In genomic region chr19:49126575-49126974, GRCh38 we compare ENCODE assay signal across 24 cellular contexts. TPM values are rescaled to one million over a fixed set of nuclear protein-coding genes. Genes with fewer than 3 reads are reported as not detected.
DNase-seq lines count a peak whose midpoint lies in the region; ATAC-seq, FAIRE-seq and TF ChIP-seq lines count a peak whose summit lies in the region.
"Had no signal": no experiment of that assay in that cellular context is flagged by ENCODE, and none has a peak within 500 bp of the region (broad histone marks: within the 10 kb centered on the region; RNA-seq: fewer than 3 reads in every experiment).

No MANE protein-coding gene starts in this region.

- intact Hi-C loops in K562 (cut with micrococcal nuclease) = no loop called here

- H3K27me3 ChIP-seq in K562 (ENCODE audit: control insufficient read depth in 2 of 2, insufficient read depth in 2 of 2, low read length in 2 of 2) = no peaks in the 10 kb centered on the region
- no peaks in the 10 kb centered on the region; the same call in 1 of the 2 replicates for H3K27me3 ChIP-seq in GM23248 (replicated peaks; ENCODE audit: insufficient read depth)

- H3K36me3 ChIP-seq in K562 (ENCODE audit: control insufficient read depth, insufficient read depth, low read length) (peaks cover 14% of the 10 kb centered on the region; the same call in 2 of the 3 replicates), GM23248 (ENCODE audit: low read depth) (no peaks in the 10 kb centered on the region)
- H3K36me3 ChIP-seq: HAP-1 had no signal

- no peak for TF ChIP-seq POLR2A in K562 (conservative IDR thresholded peaks at IDR 0.05)

- peaks cover 4% of the 10 kb centered on the region for H3K36me3 Mint-ChIP-seq in neural crest cell (ENCODE audit: low read depth)
- H3K36me3 Mint-ChIP-seq: CD14-positive monocyte; CD4-positive, alpha-beta memory T cell; IgD-negative memory B cell had no signal

- H4K20me1 ChIP-seq in K562 (replicated peaks; ENCODE audit: control insufficient read depth, insufficient read depth, low read length) (no peaks in the 10 kb centered on the region), GM23248 (ENCODE audit: insufficient read depth) (no peaks in the 10 kb centered on the region)

- no peak overlapping the region for H3K4me2 ChIP-seq in K562 (ENCODE audit: insufficient read depth, low read length)
- no peak overlapping the region for H3K4me2 ChIP-seq in GM23248 (ENCODE audit: unreplicated experiment)
- H3K4me2 ChIP-seq: A549, BLaER1 had no signal

- CTCF ChIA-PET in HEK293T (lab: Yijun Ruan, JAX) = no interaction called here
- CTCF ChIA-PET in K562 (lab: Yijun Ruan, JAX; ENCODE audit: low intra/inter-chr PET ratio) = interaction anchor here (0.5 kb wide), 1 partner anchor 24 kb away, joined by 4 read pairs; no protein-coding TSS in a partner anchor

- BruUV-seq in K562 (replicated peaks; lab: Mats Ljungman, UMichigan) = no TSS peak

- H3K4me1 ChIP-seq in K562 (replicated peaks in 1 of 2; ENCODE audit: control insufficient read depth in 2 of 2, insufficient read depth in 2 of 2, low read length in 2 of 2) (peaks cover 16 to 44% of the 10 kb centered on the region in 2 experiments), GM23248 (ENCODE audit: insufficient read depth) (no peaks in the 10 kb centered on the region)

- no peak overlapping the region for H3K4me3 ChIP-seq in K562
- no peak overlapping the region for H3K4me3 ChIP-seq in GM23248
- H3K4me3 ChIP-seq: A549, BLaER1, GM12878, HAP-1 had no signal

- peaks cover 18% of the 10 kb centered on the region for H3K27me3 Mint-ChIP-seq in neural crest cell (ENCODE audit: low read depth)
- H3K27me3 Mint-ChIP-seq: CD4-positive, alpha-beta memory T cell; IgD-negative memory B cell had no signal

- H3F3A ChIP-seq in GM23248 (ENCODE audit: insufficient read depth) = 0 out of 2 replicates have a peak, but pooled peaks cover 4% of the 10 kb centered on the region

- no peak for FAIRE-seq in K562 (lab: Jason Lieb, UNC)
- FAIRE-seq: A549, GM12878, HTR-8/SVneo had no signal

- H2AFZ ChIP-seq in K562 (ENCODE audit: low read depth, low read length) = no peak overlapping the region
- H2AFZ ChIP-seq in GM23248 = no peak overlapping the region

- DNase-seq in HEK293T (ENCODE audit: extremely low spot score) (no peak), K562 (ENCODE audit: extremely low read depth in 1 of 4, low spot score in 3 of 4) (no peak), neural crest cell (ENCODE audit: low read depth, low spot score) (no peak), retina (no peak), GM23248 (no peak)
- no peak for DNase-seq in activated T-cell treated with anti-CD3 and anti-CD28 coated beads, Interleukin-2, amount 50 U/mL, for 48 hours
- no peak for DNase-seq in activated CD4-positive, alpha-beta T cell treated with anti-CD3 and anti-CD28 coated beads, Interleukin-2, amount 50 U/mL, for 1 hour
- DNase-seq: AML-193; Calu3; CD4-positive, alpha-beta memory T cell; DMS 273 treated with DMSO at 0.1 percent for 48 hours; DMS53; DND-41; EL; KG1 had no signal

- peak overlapping the region; percentile 27 for H3K4me3 Mint-ChIP-seq in neural crest cell
- H3K4me3 Mint-ChIP-seq: CD4-positive, alpha-beta memory T cell; IgD-negative memory B cell had no signal

- H3K4me1 Mint-ChIP-seq in neural crest cell = peaks cover 12% of the 10 kb centered on the region

- POLR2A ChIA-PET in HEK293T (lab: Yijun Ruan, JAX) = interaction anchor here (1.8 kb wide), 1 partner anchor 9 kb away, joined by 9 read pairs; no protein-coding TSS in a partner anchor
- POLR2A ChIA-PET in K562 (lab: Yijun Ruan, JAX) = no interaction called here

- no peak for TF ChIP-seq RAD21 in K562 (CRISPR knock-in tag; conservative IDR thresholded peaks at IDR 0.05 in 1 of 2, IDR thresholded peaks at IDR 0.05 in 1 of 2)

- no peaks in the 10 kb centered on the region for H3K9me3 ChIP-seq in K562 (replicated peaks; ENCODE audit: control insufficient read depth, insufficient read depth, low read depth, low read length)
- H3K9me3 ChIP-seq in GM23248 (ENCODE audit: low read depth) = no peaks in the 10 kb centered on the region
- H3K9me3 ChIP-seq: A549, HAP-1 had no signal

- no peaks in the 10 kb centered on the region for H3K9me3 Mint-ChIP-seq in neural crest cell

- 93% methylated on average over 3 of the region's 4 CpGs for WGBS in K562 (ENCODE audit: insufficient coverage, low coverage, missing lambda C conversion rate)
- 72 to 77% methylated on average over 4 of the region's 4 CpGs for WGBS in GM23248 (ENCODE audit: low coverage in 1 of 2, low lambda C conversion rate in 2 of 2, missing lambda C conversion rate in 2 of 2), 2 experiments

- ATAC-seq in K562 = no peak
- ATAC-seq: A549, GM12878 had no signal

- H3K27ac ChIP-seq in K562 (ENCODE audit: extremely low read depth, low read depth, low read length) = no peak overlapping the region
- H3K27ac ChIP-seq in GM23248 = no peak overlapping the region
- H3K27ac ChIP-seq: A549, BLaER1 had no signal

- no peak overlapping the region for H3K9ac ChIP-seq in K562 (ENCODE audit: insufficient read depth in 1 of 2, low read depth in 2 of 2, low read length in 2 of 2)
- H3K9ac ChIP-seq in GM23248 = no peak overlapping the region
- H3K9ac ChIP-seq: BLaER1 had no signal

- H3K79me2 ChIP-seq in K562 (ENCODE audit: control insufficient read depth, insufficient read depth, low read length) = peaks cover 17% of the 10 kb centered on the region; the same call in 2 of the 3 replicates
- no peaks in the 10 kb centered on the region for H3K79me2 ChIP-seq in GM23248 (ENCODE audit: insufficient read depth)

- in situ Hi-C loops in K562 (cut with MboI) = no loop called here
- in situ Hi-C loops in GM23248 (cut with MboI) = no loop called here

- TF ChIP-seq CTCF in K562 (IDR thresholded peaks at IDR 0.05 in 2 of 3, conservative IDR thresholded peaks at IDR 0.05 in 1 of 3; ENCODE audit: insufficient read depth in 2 of 3, low read depth in 1 of 3, low read length in 3 of 3) (no peak), neural crest cell (conservative IDR thresholded peaks at IDR 0.05) (no peak)

- TF ChIP-seq EP300 in K562 (IDR thresholded peaks at IDR 0.05; ENCODE audit: low read length) = no peak

- no peaks in the 10 kb centered on the region for H3K9me2 ChIP-seq in GM23248 (ENCODE audit: insufficient read depth)

- no peaks in the 10 kb centered on the region for H3K9me1 ChIP-seq in K562 (ENCODE audit: control insufficient read depth, insufficient read depth, low read length)

- H3K27ac Mint-ChIP-seq in neural crest cell (ENCODE audit: unreplicated experiment) = no peak overlapping the region
- H3K27ac Mint-ChIP-seq: CD14-positive monocyte; CD4-positive, alpha-beta memory T cell; IgD-negative memory B cell had no signal

RNA-seq across cellular contexts. Expression of gene PPFIA3, which starts 7.2 kb away (rescaled TPM):
- total RNA-seq in K562 (2011; cell fraction: chromatin; rRNA removed; ENCODE audit: low replicate concordance) = 69.7 and 96.7 TPM in 2 replicates
- 59.0 and 65.5 TPM in 2 replicates for total RNA-seq in K562 (2011; cell fraction: nucleolus; rRNA removed)
- total RNA-seq in K562 (2011; cell fraction: nucleoplasm; rRNA removed) = 60.3 and 89.2 TPM in 2 replicates
- total RNA-seq in K562 (2014; rRNA removed) (48.2 and 55.9 TPM in 2 replicates), K562 (2014; rRNA removed; fragmentation: Illumina TruSeq; extraction: Trizol) (10.3 and 11.5 TPM in 2 replicates), K562 (2015; rRNA removed; fragmentation: Illumina TruSeq; extraction: Trizol) (19.1 and 21.0 TPM in 2 replicates), K562 (2021) (47.5 and 53.0 TPM in 2 replicates), neural crest cell (21.7 and 22.7 TPM in 2 replicates)
- polyA plus RNA-seq in K562 (2011; rRNA removed) (11.2 and 16.9 TPM in 2 replicates), K562 (2014; fragmentation: Illumina TruSeq; extraction: Trizol) (17.6 and 30.1 TPM in 2 replicates), K562 (2014; fragmentation: Nextera tagmentation; extraction: Ambion mirVana) (under 1 TPM; 0.10 to 0.29 TPM), K562 (2014; rRNA removed) (44.2 and 46.7 TPM in 2 replicates), GM23248 (2016; fragmentation: Nextera tagmentation; extraction: Ambion mirVana) (1.2 TPM in 2 replicates)
- 17.5 and 30.1 TPM in 2 replicates for polyA plus RNA-seq in K562 (2011; cell fraction: cytosol; rRNA removed)
- polyA plus RNA-seq in K562 (2011; cell fraction: nucleus; rRNA removed) = 52.6 and 77.1 TPM in 2 replicates
- polyA plus RNA-seq in K562 (2012) = 17.8 and 27.4 TPM in 2 replicates
- polyA minus RNA-seq in K562 (2011; rRNA and poly(A)+ RNA removed) = 11.1 and 17.2 TPM in 2 replicates
- 9.8 and 20.9 TPM in 2 replicates for polyA minus RNA-seq in K562 (2011; cell fraction: cytosol; rRNA and poly(A)+ RNA removed)
- polyA minus RNA-seq in K562 (2011; cell fraction: nucleus; rRNA and poly(A)+ RNA removed) = 27.1 and 32.9 TPM in 2 replicates
- total RNA-seq in GM23248 (2014; rRNA removed; shearing (Covaris generic)) = 0.63 and 2.4 TPM in 2 replicates
- polyA plus RNA-seq: CD14-positive monocyte, IgD-negative memory B cell had no signal

RNA-seq across cellular contexts. Expression of gene C19orf73, which starts 7.6 kb away (rescaled TPM):
- 1.3 and 4.9 TPM in 2 replicates for total RNA-seq in K562 (2011; cell fraction: chromatin; rRNA removed; ENCODE audit: low replicate concordance)
- total RNA-seq in K562 (2011; cell fraction: nucleolus; rRNA removed) = 7.0 and 7.4 TPM in 2 replicates
- total RNA-seq in K562 (2011; cell fraction: nucleoplasm; rRNA removed) = 3.8 and 4.5 TPM in 2 replicates
- total RNA-seq in K562 (2014; rRNA removed) (4.7 and 7.4 TPM in 2 replicates), K562 (2014; rRNA removed; fragmentation: Illumina TruSeq; extraction: Trizol) (0.55 and 0.64 TPM in 2 replicates), K562 (2015; rRNA removed; fragmentation: Illumina TruSeq; extraction: Trizol) (1.4 and 2.1 TPM in 2 replicates), K562 (2021) (1.6 and 3.2 TPM in 2 replicates), neural crest cell (1.0 and 1.3 TPM in 2 replicates)
- polyA plus RNA-seq in K562 (2011; rRNA removed) (1.5 and 1.9 TPM in 2 replicates), K562 (2014; fragmentation: Illumina TruSeq; extraction: Trizol) (1.1 TPM in 2 replicates), K562 (2014; fragmentation: Nextera tagmentation; extraction: Ambion mirVana) (under 1 TPM; 0.08 to 0.32 TPM), K562 (2014; rRNA removed) (5.4 and 5.7 TPM in 2 replicates), GM23248 (2016; fragmentation: Nextera tagmentation; extraction: Ambion mirVana) (1.0 and 1.4 TPM in 2 replicates)
- polyA plus RNA-seq in K562 (2011; cell fraction: cytosol; rRNA removed) = 4.1 and 8.0 TPM in 2 replicates
- polyA plus RNA-seq in K562 (2011; cell fraction: nucleus; rRNA removed) = 4.8 and 7.5 TPM in 2 replicates
- polyA plus RNA-seq in K562 (2012) = 1.8 and 3.7 TPM in 2 replicates
- 0.69 and 0.74 TPM in 2 replicates for polyA minus RNA-seq in K562 (2011; rRNA and poly(A)+ RNA removed)
- polyA minus RNA-seq in K562 (2011; cell fraction: cytosol; rRNA and poly(A)+ RNA removed) = 1.6 and 3.3 TPM in 2 replicates
- 4.0 and 4.2 TPM in 2 replicates for polyA minus RNA-seq in K562 (2011; cell fraction: nucleus; rRNA and poly(A)+ RNA removed)
- total RNA-seq in GM23248 (2014; rRNA removed; shearing (Covaris generic)) = 0.86 TPM in 1 of 2 replicates, not detected in the other
- total RNA-seq: G401 had no signal

RNA-seq across cellular contexts. Expression of gene LIN7B, which starts 12.4 kb away (rescaled TPM):
- 18.4 and 32.9 TPM in 2 replicates for total RNA-seq in K562 (2011; cell fraction: chromatin; rRNA removed; ENCODE audit: low replicate concordance)
- total RNA-seq in K562 (2011; cell fraction: nucleolus; rRNA removed) = 24.3 and 26.6 TPM in 2 replicates
- 18.6 and 20.3 TPM in 2 replicates for total RNA-seq in K562 (2011; cell fraction: nucleoplasm; rRNA removed)
- total RNA-seq in K562 (2014; rRNA removed) = 11.0 and 12.4 TPM in 2 replicates
- 1.1 and 1.6 TPM in 2 replicates for total RNA-seq in K562 (2014; rRNA removed; fragmentation: Illumina TruSeq; extraction: Trizol)
- total RNA-seq in K562 (2015; rRNA removed; fragmentation: Illumina TruSeq; extraction: Trizol) = 4.0 and 4.1 TPM in 2 replicates
- 9.2 and 9.6 TPM in 2 replicates for total RNA-seq in K562 (2021)
- polyA plus RNA-seq in K562 (2011; rRNA removed) = 5.9 and 10.3 TPM in 2 replicates
- 8.5 and 10.8 TPM in 2 replicates for polyA plus RNA-seq in K562 (2011; cell fraction: cytosol; rRNA removed)
- 36.2 and 41.7 TPM in 2 replicates for polyA plus RNA-seq in K562 (2011; cell fraction: nucleus; rRNA removed)
- 9.0 and 9.4 TPM in 2 replicates for polyA plus RNA-seq in K562 (2012)
- polyA plus RNA-seq in K562 (2014; fragmentation: Illumina TruSeq; extraction: Trizol) = 3.1 and 5.1 TPM in 2 replicates
- polyA plus RNA-seq in K562 (2014; fragmentation: Nextera tagmentation; extraction: Ambion mirVana) = 1 to 10 TPM in 1 of 2 experiments, under 1 TPM in 1; 0.89 to 1.4 TPM
- polyA plus RNA-seq in K562 (2014; rRNA removed) = 15.7 and 18.3 TPM in 2 replicates
- 3.4 and 4.1 TPM in 2 replicates for polyA minus RNA-seq in K562 (2011; rRNA and poly(A)+ RNA removed)
- 1.5 and 4.3 TPM in 2 replicates for polyA minus RNA-seq in K562 (2011; cell fraction: cytosol; rRNA and poly(A)+ RNA removed)
- 8.2 and 8.7 TPM in 2 replicates for polyA minus RNA-seq in K562 (2011; cell fraction: nucleus; rRNA and poly(A)+ RNA removed)
- 5.4 and 7.5 TPM in 2 replicates for total RNA-seq in neural crest cell
- total RNA-seq in GM23248 (2014; rRNA removed; shearing (Covaris generic)) = 10.7 and 12.5 TPM in 2 replicates
- polyA plus RNA-seq in GM23248 (2016; fragmentation: Nextera tagmentation; extraction: Ambion mirVana) = 11.9 and 12.6 TPM in 2 replicates

RNA-seq across cellular contexts. Expression of gene HRC, which starts 28.6 kb away (rescaled TPM):
- total RNA-seq in K562 (2011; cell fraction: chromatin; rRNA removed; ENCODE audit: low replicate concordance) = 32.2 and 45.2 TPM in 2 replicates
- total RNA-seq in K562 (2011; cell fraction: nucleolus; rRNA removed) = 32.8 and 33.2 TPM in 2 replicates
- total RNA-seq in K562 (2011; cell fraction: nucleoplasm; rRNA removed) = 43.6 and 52.1 TPM in 2 replicates
- total RNA-seq in K562 (2014; rRNA removed) (15.6 and 20.8 TPM in 2 replicates), K562 (2014; rRNA removed; fragmentation: Illumina TruSeq; extraction: Trizol) (10.0 and 11.7 TPM in 2 replicates), K562 (2015; rRNA removed; fragmentation: Illumina TruSeq; extraction: Trizol) (15.9 and 16.1 TPM in 2 replicates), K562 (2021) (14.8 and 15.6 TPM in 2 replicates), neural crest cell (0.84 and 1.6 TPM in 2 replicates)
- polyA plus RNA-seq in K562 (2011; rRNA removed) (13.1 and 22.3 TPM in 2 replicates), K562 (2014; fragmentation: Illumina TruSeq; extraction: Trizol) (17.9 and 18.7 TPM in 2 replicates), K562 (2014; fragmentation: Nextera tagmentation; extraction: Ambion mirVana) (1 to 10 TPM in 1 of 2 experiments, under 1 TPM in 1; 0.66 to 1.2 TPM), K562 (2014; rRNA removed) (11.8 and 13.7 TPM in 2 replicates), GM23248 (2016; fragmentation: Nextera tagmentation; extraction: Ambion mirVana) (0.10 TPM in 1 of 2 replicates, not detected in the other)
- polyA plus RNA-seq in K562 (2011; cell fraction: cytosol; rRNA removed) = 12.4 and 22.9 TPM in 2 replicates
- 28.6 and 29.0 TPM in 2 replicates for polyA plus RNA-seq in K562 (2011; cell fraction: nucleus; rRNA removed)
- polyA plus RNA-seq in K562 (2012) = 15.3 and 17.4 TPM in 2 replicates
- polyA minus RNA-seq in K562 (2011; rRNA and poly(A)+ RNA removed) = 18.4 and 24.8 TPM in 2 replicates
- polyA minus RNA-seq in K562 (2011; cell fraction: cytosol; rRNA and poly(A)+ RNA removed) = 7.2 and 13.7 TPM in 2 replicates
- 4.0 and 6.3 TPM in 2 replicates for polyA minus RNA-seq in K562 (2011; cell fraction: nucleus; rRNA and poly(A)+ RNA removed)
- total RNA-seq in GM23248 (2014; rRNA removed; shearing (Covaris generic)) = not detected in 2 replicates
- total RNA-seq: Calu3; CD4-positive, alpha-beta memory T cell; GM12878; H4 had no signal
- polyA plus RNA-seq: CD14-positive monocyte; CD4-positive, alpha-beta memory T cell; IgD-negative memory B cell had no signal

RNA-seq across cellular contexts. Expression of gene TRPM4, which starts 31.0 kb away (rescaled TPM):
- 86.3 and 161 TPM in 2 replicates for total RNA-seq in K562 (2011; cell fraction: chromatin; rRNA removed; ENCODE audit: low replicate concordance)
- total RNA-seq in K562 (2011; cell fraction: nucleolus; rRNA removed) = 82.0 and 87.9 TPM in 2 replicates
- total RNA-seq in K562 (2011; cell fraction: nucleoplasm; rRNA removed) = 97.8 and 143 TPM in 2 replicates
- total RNA-seq in K562 (2014; rRNA removed) (35.3 and 37.3 TPM in 2 replicates), K562 (2014; rRNA removed; fragmentation: Illumina TruSeq; extraction: Trizol) (7.9 and 8.3 TPM in 2 replicates), K562 (2015; rRNA removed; fragmentation: Illumina TruSeq; extraction: Trizol) (15.0 and 15.2 TPM in 2 replicates), K562 (2021) (34.6 and 37.8 TPM in 2 replicates), neural crest cell (8.1 and 9.6 TPM in 2 replicates)
- polyA plus RNA-seq in K562 (2011; rRNA removed) (19.2 and 20.5 TPM in 2 replicates), K562 (2014; fragmentation: Illumina TruSeq; extraction: Trizol) (14.7 and 25.2 TPM in 2 replicates), K562 (2014; fragmentation: Nextera tagmentation; extraction: Ambion mirVana) (1 to 10 TPM; 6.5 to 7.9 TPM), K562 (2014; rRNA removed) (45.4 and 56.6 TPM in 2 replicates), GM23248 (2016; fragmentation: Nextera tagmentation; extraction: Ambion mirVana) (15.8 and 20.1 TPM in 2 replicates)
- polyA plus RNA-seq in K562 (2011; cell fraction: cytosol; rRNA removed) = 21.6 and 37.6 TPM in 2 replicates
- polyA plus RNA-seq in K562 (2011; cell fraction: nucleus; rRNA removed) = 66.9 and 85.9 TPM in 2 replicates
- polyA plus RNA-seq in K562 (2012) = 26.9 and 31.4 TPM in 2 replicates
- 5.8 and 8.2 TPM in 2 replicates for polyA minus RNA-seq in K562 (2011; rRNA and poly(A)+ RNA removed)
- 14.5 and 15.4 TPM in 2 replicates for polyA minus RNA-seq in K562 (2011; cell fraction: cytosol; rRNA and poly(A)+ RNA removed)
- 16.0 and 19.0 TPM in 2 replicates for polyA minus RNA-seq in K562 (2011; cell fraction: nucleus; rRNA and poly(A)+ RNA removed)
- 18.4 and 18.8 TPM in 2 replicates for total RNA-seq in GM23248 (2014; rRNA removed; shearing (Covaris generic))
- polyA plus RNA-seq: CD4-positive, alpha-beta memory T cell; IgD-negative memory B cell had no signal
